Comparison of ENCODE assay signal across 8 cellular contexts in genomic region chr11:6755303-6755952, GRCh38. TPM values are rescaled to one million over a fixed set of nuclear protein-coding genes. Genes with fewer than 3 reads are reported as not detected.
DNase-seq lines count a peak whose midpoint lies in the region; ATAC-seq, FAIRE-seq and TF ChIP-seq lines count a peak whose summit lies in the region.

No MANE protein-coding gene starts in this region.

- DNase-seq in activated CD4-positive, alpha-beta T cell treated with anti-CD3 and anti-CD28 coated beads for 36 hours, result peak; percentile 38
- no peak for DNase-seq in activated CD4-positive, alpha-beta T cell treated with anti-CD3 and anti-CD28 coated beads for 1 hour
- DNase-seq in HFFc6 (peak; percentile 30), T-helper 1 cell (peak in 3 of 5 donors; percentile 8 to 31 (median 30)), mucosa of gallbladder (ENCODE audit: low spot score) (peak; percentile 37), ureter (ENCODE audit: low spot score) (no peak)

- peak; percentile 15 for FAIRE-seq in endometrium (lab: Jason Lieb, UNC)

- H3K9me3 Mint-ChIP-seq in activated CD4-positive, alpha-beta T cell treated with anti-CD3 and anti-CD28 coated beads for 36 hours (ENCODE audit: low read depth), result no peaks in the 10 kb centered on the region
- H3K9me3 Mint-ChIP-seq in HFFc6, result no peaks in the 10 kb centered on the region

- ATAC-seq in activated CD4-positive, alpha-beta T cell treated with anti-CD3 and anti-CD28 coated beads for 36 hours, result peak; percentile 63
- no peak for ATAC-seq in HG02759 (IDR thresholded peaks at IDR 0.05; ENCODE audit: unreplicated experiment)

- no peak overlapping the region for H3K4me3 Mint-ChIP-seq in activated CD4-positive, alpha-beta T cell treated with anti-CD3 and anti-CD28 coated beads for 36 hours
- H3K4me3 Mint-ChIP-seq in HFFc6, result no peak overlapping the region

- no peak overlapping the region for H3K27ac Mint-ChIP-seq in activated CD4-positive, alpha-beta T cell treated with anti-CD3 and anti-CD28 coated beads for 36 hours
- no peak overlapping the region for H3K27ac Mint-ChIP-seq in HFFc6

- intact Hi-C loops in activated CD4-positive, alpha-beta T cell treated with anti-CD3 and anti-CD28 coated beads for 36 hours (cut with DNase I, micrococcal nuclease), result loop anchor here in 1 of 2 experiments (5.0 kb wide), 1 partner anchor 313 kb away; the partner anchor contains the start of gene HPX

- POLR2A ChIA-PET in activated CD4-positive, alpha-beta T cell treated with anti-CD3 and anti-CD28 coated beads for 36 hours (lab: Charles Lee), result interaction anchor here (1.1 kb wide), 1 partner anchor 10 kb away, joined by 8 read pairs; no protein-coding TSS in a partner anchor

- TF ChIP-seq CTCF in HFFc6 (IDR thresholded peaks at IDR 0.05), result peak; percentile 93

- peaks cover 10% of the 10 kb centered on the region for H3K4me1 Mint-ChIP-seq in activated CD4-positive, alpha-beta T cell treated with anti-CD3 and anti-CD28 coated beads for 36 hours
- no peaks in the 10 kb centered on the region for H3K4me1 Mint-ChIP-seq in HFFc6 (ENCODE audit: low read depth)

- H3K27me3 Mint-ChIP-seq in activated CD4-positive, alpha-beta T cell treated with anti-CD3 and anti-CD28 coated beads for 36 hours, result no peaks in the 10 kb centered on the region
- peaks cover 4% of the 10 kb centered on the region for H3K27me3 Mint-ChIP-seq in HFFc6 (ENCODE audit: insufficient read depth)

- CTCF ChIA-PET in activated CD4-positive, alpha-beta T cell treated with anti-CD3 and anti-CD28 coated beads for 36 hours (lab: Charles Lee), result interaction anchor here (0.7 to 6.3 kb wide), 34 partner anchors 8 to 553 kb away, joined by 3 to 102 read pairs (median 5); partner anchors contain the start of genes MRPL17 and OR2AG1

- H3K36me3 Mint-ChIP-seq in activated CD4-positive, alpha-beta T cell treated with anti-CD3 and anti-CD28 coated beads for 36 hours (ENCODE audit: low read depth), result no peaks in the 10 kb centered on the region
- no peaks in the 10 kb centered on the region for H3K36me3 Mint-ChIP-seq in HFFc6 (ENCODE audit: low read depth)

RNA-seq across cellular contexts. Expression of gene OR2AG2, which starts 16.3 kb away (rescaled TPM):
- under 1 TPM; 0.14 to 0.26 TPM for total RNA-seq in activated CD4-positive, alpha-beta T cell treated with anti-CD3 and anti-CD28 coated beads for 36 hours
- total RNA-seq in HFFc6 (2021; fragmentation: NEBNext Ultra II Directional; extraction: Animal tissue kit (Norgen Biotek cat#: 25700)), result under 1 TPM in 5 of 6 experiments, not detected in 1; 0.07 to 0.14 (median 0.08) TPM
- total RNA-seq in mucosa of gallbladder (not detected), ureter (1.7 TPM)

RNA-seq across cellular contexts. Expression of gene OR2AG1, which starts 27.4 kb away (rescaled TPM):
- total RNA-seq in activated CD4-positive, alpha-beta T cell treated with anti-CD3 and anti-CD28 coated beads for 36 hours, result not detected
- not detected for total RNA-seq in HFFc6 (2021; fragmentation: NEBNext Ultra II Directional; extraction: Animal tissue kit (Norgen Biotek cat#: 25700))
- total RNA-seq in mucosa of gallbladder, result not detected
- not detected for total RNA-seq in ureter

RNA-seq across cellular contexts. Expression of gene OR6A2, which starts 44.1 kb away (rescaled TPM):
- total RNA-seq in activated CD4-positive, alpha-beta T cell treated with anti-CD3 and anti-CD28 coated beads for 36 hours, result under 1 TPM; 0.14 to 0.25 TPM
- total RNA-seq in HFFc6 (2021; fragmentation: NEBNext Ultra II Directional; extraction: Animal tissue kit (Norgen Biotek cat#: 25700)), result under 1 TPM in 1 of 6 experiments, not detected in 5; 0.12 TPM
- total RNA-seq in mucosa of gallbladder, result 0.06 TPM
- total RNA-seq in ureter, result 0.68 TPM

Comparison
In these comparisons a context has a peak if more than half of its experiments do, and no peak if none do; other contexts are left out.
1. DNase-seq: peak in activated CD4-positive, alpha-beta T cell treated with anti-CD3 and anti-CD28 coated beads for 36 hours (single experiment), HFFc6 (single experiment), T-helper 1 cell (3 of 5) and mucosa of gallbladder (single experiment); none in activated CD4-positive, alpha-beta T cell treated with anti-CD3 and anti-CD28 coated beads for 1 hour (single experiment) and ureter (single experiment).